ENCODE assay signal across 9 cellular contexts in the genomic region with DNA sequence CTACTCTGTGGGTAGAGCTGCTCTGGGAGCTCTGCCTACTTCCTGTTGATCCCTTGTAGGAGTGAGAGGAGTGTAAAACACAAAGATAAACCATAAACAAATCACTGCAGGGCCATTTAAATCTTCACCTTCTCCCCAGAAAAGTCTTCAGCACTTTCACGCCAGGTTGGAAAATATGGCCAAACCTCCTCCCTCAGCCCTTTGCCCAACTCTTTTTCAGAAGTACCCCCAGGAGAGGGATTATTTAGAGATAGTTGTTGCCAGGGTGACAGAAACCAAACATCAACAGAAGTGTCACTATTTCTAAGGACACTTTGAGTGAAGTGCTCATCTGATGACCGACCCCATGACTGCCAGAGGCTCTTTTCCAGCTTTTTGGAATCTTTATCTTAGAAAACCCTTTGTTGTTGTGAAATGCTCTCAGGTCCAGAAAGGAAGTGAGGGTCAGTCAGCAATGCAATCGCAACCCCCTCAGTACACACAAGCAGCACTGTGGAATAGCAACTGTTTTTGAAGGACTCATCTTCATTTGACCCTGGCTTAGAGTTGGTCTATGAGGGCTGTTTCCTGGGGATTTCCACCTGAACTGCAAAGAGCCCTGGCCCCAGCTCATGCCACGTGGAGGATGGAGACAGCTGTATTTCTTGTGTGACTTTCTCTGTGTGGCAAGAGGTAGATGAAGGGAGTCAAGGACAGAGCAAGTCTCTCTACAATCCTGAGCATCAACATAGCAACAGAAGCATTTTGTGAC. TPM values are rescaled to one million over a fixed set of nuclear protein-coding genes. Genes with fewer than 3 reads are reported as not detected.
A peak's percentile ranks its signal among the peaks of the same experiment; 100 is the strongest.
DNase-seq lines count a peak whose midpoint lies in the region; ATAC-seq and TF ChIP-seq lines count a peak whose summit lies in the region.
"Had no signal": no experiment of that assay in that cellular context is flagged by ENCODE, and none has a peak within 500 bp of the region (broad histone marks: within the 10 kb centered on the region; RNA-seq: fewer than 3 reads in every experiment).

No MANE protein-coding gene starts in this region.

- no peaks in the 10 kb centered on the region for H3K36me3 Mint-ChIP-seq in activated CD4-positive, alpha-beta T cell treated with anti-CD3 and anti-CD28 coated beads for 36 hours (ENCODE audit: low read depth)
- no peaks in the 10 kb centered on the region for H3K36me3 Mint-ChIP-seq in Calu3 (ENCODE audit: insufficient read depth, unreplicated experiment)

- ATAC-seq in activated CD4-positive, alpha-beta T cell treated with anti-CD3 and anti-CD28 coated beads for 36 hours, result peak; percentile 20
- peak; percentile 47 for ATAC-seq in stimulated activated naive CD8-positive, alpha-beta T cell treated with anti-CD3 and anti-CD28 coated beads, Interleukin-15, amount 100 ng/mL, for 72 hours

- POLR2A ChIA-PET in activated CD4-positive, alpha-beta T cell treated with anti-CD3 and anti-CD28 coated beads for 36 hours (lab: Charles Lee), result no interaction called here

- CTCF ChIA-PET in activated CD4-positive, alpha-beta T cell treated with anti-CD3 and anti-CD28 coated beads for 36 hours (lab: Charles Lee), result interaction anchor here (0.6 to 1.5 kb wide), 4 partner anchors 21 to 301 kb away, joined by 3 to 4 read pairs (median 4); no protein-coding TSS in a partner anchor
- CTCF ChIA-PET in Calu3 (lab: Charles Lee), result interaction anchor here (0.8 kb wide), 1 partner anchor 46 kb away, joined by 3 read pairs; no protein-coding TSS in a partner anchor

- intact Hi-C loops in activated CD4-positive, alpha-beta T cell treated with anti-CD3 and anti-CD28 coated beads for 36 hours (cut with DNase I, micrococcal nuclease), result no loop called here
- intact Hi-C loops in Calu3 (cut with micrococcal nuclease; ENCODE audit: unreplicated experiment), result no loop called here

- DNase-seq in activated CD4-positive, alpha-beta T cell treated with anti-CD3 and anti-CD28 coated beads for 36 hours, result peak; percentile 30
- DNase-seq in activated CD4-positive, alpha-beta T cell treated with anti-CD3 and anti-CD28 coated beads for 1 hour, result no peak
- DNase-seq in NCI-H226 (peak; percentile 18), globus pallidus (ENCODE audit: low spot score) (peak; percentile 55), NCI-H510A (lab: John Stamatoyannopoulos, UW) (no peak), A172 (ENCODE audit: low spot score) (no peak), Calu3 (no peak)
- DNase-seq in stimulated activated naive CD8-positive, alpha-beta T cell treated with anti-CD3 and anti-CD28 coated beads, Interleukin-15, amount 100 ng/mL, for 72 hours, result peak in 1 of 2 donors; percentile 21

- no peak overlapping the region for H3K4me3 Mint-ChIP-seq in activated CD4-positive, alpha-beta T cell treated with anti-CD3 and anti-CD28 coated beads for 36 hours
- peak overlapping the region; percentile 32 to 61 for H3K4me3 Mint-ChIP-seq in stimulated activated naive CD8-positive, alpha-beta T cell treated with anti-CD3 and anti-CD28 coated beads, Interleukin-15, amount 100 ng/mL, for 72 hours
- no peak overlapping the region for H3K4me3 Mint-ChIP-seq in Calu3 (ENCODE audit: low read depth, unreplicated experiment)

- H3K27me3 Mint-ChIP-seq in activated CD4-positive, alpha-beta T cell treated with anti-CD3 and anti-CD28 coated beads for 36 hours, result peaks cover 2% of the 10 kb centered on the region
- no peaks in the 10 kb centered on the region for H3K27me3 Mint-ChIP-seq in stimulated activated naive CD8-positive, alpha-beta T cell treated with anti-CD3 and anti-CD28 coated beads, Interleukin-15, amount 100 ng/mL, for 72 hours
- H3K27me3 Mint-ChIP-seq in Calu3 (ENCODE audit: unreplicated experiment), result no peaks in the 10 kb centered on the region

- no peak for TF ChIP-seq CTCF in Calu3 (IDR thresholded peaks at IDR 0.05; ENCODE audit: unreplicated experiment)

- no peaks in the 10 kb centered on the region for H3K9me3 Mint-ChIP-seq in activated CD4-positive, alpha-beta T cell treated with anti-CD3 and anti-CD28 coated beads for 36 hours (ENCODE audit: low read depth)
- H3K9me3 Mint-ChIP-seq in stimulated activated naive CD8-positive, alpha-beta T cell treated with anti-CD3 and anti-CD28 coated beads, Interleukin-15, amount 100 ng/mL, for 72 hours, result peaks cover 0 to 6% of the 10 kb centered on the region in 2 donors
- no peaks in the 10 kb centered on the region for H3K9me3 Mint-ChIP-seq in Calu3 (ENCODE audit: low read depth, unreplicated experiment)

- H3K4me1 Mint-ChIP-seq in activated CD4-positive, alpha-beta T cell treated with anti-CD3 and anti-CD28 coated beads for 36 hours, result peaks cover 37% of the 10 kb centered on the region
- H3K4me1 Mint-ChIP-seq in stimulated activated naive CD8-positive, alpha-beta T cell treated with anti-CD3 and anti-CD28 coated beads, Interleukin-15, amount 100 ng/mL, for 72 hours, result peaks cover 52% of the 10 kb centered on the region
- no peaks in the 10 kb centered on the region for H3K4me1 Mint-ChIP-seq in Calu3 (ENCODE audit: low read depth, unreplicated experiment)

- H3K27ac Mint-ChIP-seq in activated CD4-positive, alpha-beta T cell treated with anti-CD3 and anti-CD28 coated beads for 36 hours, result peak overlapping the region; percentile 42
- peak overlapping the region; percentile 36 to 42 for H3K27ac Mint-ChIP-seq in stimulated activated naive CD8-positive, alpha-beta T cell treated with anti-CD3 and anti-CD28 coated beads, Interleukin-15, amount 100 ng/mL, for 72 hours
- no peak overlapping the region for H3K27ac Mint-ChIP-seq in Calu3 (ENCODE audit: unreplicated experiment)
- H3K27ac Mint-ChIP-seq: progenitor cell of endocrine pancreas had no signal

- BruUV-seq in Calu3 (replicated peaks; lab: Mats Ljungman, UMichigan), result no TSS peak

RNA-seq across cellular contexts. Expression of a gene that starts 24.6 kb away (rescaled TPM):
- 10 to 100 TPM; 22.1 to 23.3 TPM for total RNA-seq in activated CD4-positive, alpha-beta T cell treated with anti-CD3 and anti-CD28 coated beads for 36 hours
- 10.9 and 18.3 TPM in 2 replicates for total RNA-seq in A172 (2014; rRNA removed; shearing (Covaris generic))
- total RNA-seq in Calu3 (2022), result 24.7 and 26.4 TPM in 2 replicates

Comparison
In these comparisons a context has a peak if more than half of its experiments do, and no peak if none do; other contexts are left out.
1. DNase-seq: peak in activated CD4-positive, alpha-beta T cell treated with anti-CD3 and anti-CD28 coated beads for 36 hours (single experiment), NCI-H226 (single experiment) and globus pallidus (single experiment); none in activated CD4-positive, alpha-beta T cell treated with anti-CD3 and anti-CD28 coated beads for 1 hour (single experiment), NCI-H510A (single experiment), A172 (single experiment) and Calu3 (single experiment).
2. H3K4me3 Mint-ChIP-seq: peak in stimulated activated naive CD8-positive, alpha-beta T cell treated with anti-CD3 and anti-CD28 coated beads, Interleukin-15, amount 100 ng/mL, for 72 hours (2 of 2); none in activated CD4-positive, alpha-beta T cell treated with anti-CD3 and anti-CD28 coated beads for 36 hours (single experiment) and Calu3 (single experiment).